8 cellular contexts compared by ENCODE assay signal in genomic region chr6:4774715-4775590, GRCh38. TPM values are rescaled to one million over a fixed set of nuclear protein-coding genes. Genes with fewer than 3 reads are reported as not detected.
DNase-seq lines count a peak whose midpoint lies in the region; ATAC-seq and TF ChIP-seq lines count a peak whose summit lies in the region.

No MANE protein-coding gene starts in this region.

- ATAC-seq in Right ventricle myocardium inferior = no peak

- no peak for TF ChIP-seq CTCF in NB4 (IDR thresholded peaks at IDR 0.05; ENCODE audit: low read depth, low read length)
- TF ChIP-seq CTCF in GM20000 (IDR thresholded peaks at IDR 0.05; ENCODE audit: extremely low read depth, missing control alignments) = no peak

- DNase-seq in GDM1 (lab: John Stamatoyannopoulos, UW) = peak; percentile 32
- peak; percentile 75 for DNase-seq in NB4 (ENCODE audit: low read depth)
- peak; percentile 77 for DNase-seq in activated effector memory CD4-positive, alpha-beta T cell treated with anti-CD3 and anti-CD28 coated beads, Interleukin-2, amount 50 U/mL, for 16 hours
- peak; percentile 73 for DNase-seq in Right ventricle myocardium inferior (ENCODE audit: missing footprints)
- DNase-seq in pons (ENCODE audit: low spot score) = peak; percentile 32
- DNase-seq in HCEC 1CT = no peak
- no peak for DNase-seq in GM20000 (ENCODE audit: low spot score)
- no peak for DNase-seq in NCI-H226

- peak overlapping the region; percentile 55 for H3K4me3 ChIP-seq in NB4 (ENCODE audit: low read depth, low read length)

- intact Hi-C loops in Right ventricle myocardium inferior (cut with DNase I) = loop anchor here (5.0 kb wide), 3 partner anchors 162 to 458 kb away; no protein-coding TSS in a partner anchor

- peak; percentile 14 for TF ChIP-seq POLR2A in NB4 (IDR thresholded peaks at IDR 0.05; ENCODE audit: extremely low read depth, insufficient read length)

RNA-seq across cellular contexts. Expression of gene CDYL, which starts 1.3 kb away (rescaled TPM):
- 32.1 TPM for total RNA-seq in Right ventricle myocardium inferior

Comparison
In these comparisons a context has a peak if more than half of its experiments do, and no peak if none do; other contexts are left out.
1. DNase-seq: peak in GDM1 (single experiment), NB4 (single experiment), activated effector memory CD4-positive, alpha-beta T cell treated with anti-CD3 and anti-CD28 coated beads, Interleukin-2, amount 50 U/mL, for 16 hours (single experiment), Right ventricle myocardium inferior (single experiment) and pons (single experiment); none in HCEC 1CT (single experiment), GM20000 (single experiment) and NCI-H226 (single experiment).